ENCODE assay signal across 1 cellular context in the genomic region with DNA sequence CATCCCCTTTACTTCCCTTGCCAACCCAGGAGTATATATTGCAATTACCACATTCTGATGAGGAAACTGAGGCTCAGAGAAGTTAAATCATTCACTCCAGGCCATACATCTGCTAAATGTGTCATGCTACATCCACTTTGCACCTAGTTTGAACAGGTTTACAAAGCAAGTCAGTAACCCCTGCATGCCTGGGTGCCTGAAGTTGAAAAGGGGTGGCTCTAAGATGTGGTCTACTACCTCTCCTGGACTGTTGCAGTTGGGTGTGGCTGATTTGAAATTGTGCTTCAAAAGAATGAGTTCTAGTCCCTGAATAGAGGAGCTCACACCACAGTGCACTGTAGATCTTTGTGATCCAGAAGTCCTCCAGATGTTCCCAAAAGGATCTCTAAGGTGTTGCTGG.
TF ChIP-seq lines count a peak whose summit lies in the region.

No MANE protein-coding gene starts in this region.

TF ChIP-seq in IMR-90, 13 proteins besides CTCF, POLR2A, EP300 and RAD21 (continued from another document):
- TF ChIP-seq, protein P1, sequence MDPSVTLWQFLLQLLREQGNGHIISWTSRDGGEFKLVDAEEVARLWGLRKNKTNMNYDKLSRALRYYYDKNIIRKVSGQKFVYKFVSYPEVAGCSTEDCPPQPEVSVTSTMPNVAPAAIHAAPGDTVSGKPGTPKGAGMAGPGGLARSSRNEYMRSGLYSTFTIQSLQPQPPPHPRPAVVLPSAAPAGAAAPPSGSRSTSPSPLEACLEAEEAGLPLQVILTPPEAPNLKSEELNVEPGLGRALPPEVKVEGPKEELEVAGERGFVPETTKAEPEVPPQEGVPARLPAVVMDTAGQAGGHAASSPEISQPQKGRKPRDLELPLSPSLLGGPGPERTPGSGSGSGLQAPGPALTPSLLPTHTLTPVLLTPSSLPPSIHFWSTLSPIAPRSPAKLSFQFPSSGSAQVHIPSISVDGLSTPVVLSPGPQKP (IDR thresholded peaks at IDR 0.05; ENCODE audit: borderline replicate concordance, low read depth, low read length), result no peak
- TF ChIP-seq CEBPB (IDR thresholded peaks at IDR 0.05; ENCODE audit: low read depth, low read length), result no peak
- TF ChIP-seq RCOR1 (IDR thresholded peaks at IDR 0.05; ENCODE audit: insufficient replicate concordance, low read length), result no peak
- TF ChIP-seq, protein P2, sequence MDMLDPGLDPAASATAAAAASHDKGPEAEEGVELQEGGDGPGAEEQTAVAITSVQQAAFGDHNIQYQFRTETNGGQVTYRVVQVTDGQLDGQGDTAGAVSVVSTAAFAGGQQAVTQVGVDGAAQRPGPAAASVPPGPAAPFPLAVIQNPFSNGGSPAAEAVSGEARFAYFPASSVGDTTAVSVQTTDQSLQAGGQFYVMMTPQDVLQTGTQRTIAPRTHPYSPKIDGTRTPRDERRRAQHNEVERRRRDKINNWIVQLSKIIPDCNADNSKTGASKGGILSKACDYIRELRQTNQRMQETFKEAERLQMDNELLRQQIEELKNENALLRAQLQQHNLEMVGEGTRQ (IDR thresholded peaks at IDR 0.05; ENCODE audit: low read depth, low read length), result no peak
- TF ChIP-seq CHD1 (IDR thresholded peaks at IDR 0.05; ENCODE audit: low read depth, low read length), result no peak
